In the genomic region with DNA sequence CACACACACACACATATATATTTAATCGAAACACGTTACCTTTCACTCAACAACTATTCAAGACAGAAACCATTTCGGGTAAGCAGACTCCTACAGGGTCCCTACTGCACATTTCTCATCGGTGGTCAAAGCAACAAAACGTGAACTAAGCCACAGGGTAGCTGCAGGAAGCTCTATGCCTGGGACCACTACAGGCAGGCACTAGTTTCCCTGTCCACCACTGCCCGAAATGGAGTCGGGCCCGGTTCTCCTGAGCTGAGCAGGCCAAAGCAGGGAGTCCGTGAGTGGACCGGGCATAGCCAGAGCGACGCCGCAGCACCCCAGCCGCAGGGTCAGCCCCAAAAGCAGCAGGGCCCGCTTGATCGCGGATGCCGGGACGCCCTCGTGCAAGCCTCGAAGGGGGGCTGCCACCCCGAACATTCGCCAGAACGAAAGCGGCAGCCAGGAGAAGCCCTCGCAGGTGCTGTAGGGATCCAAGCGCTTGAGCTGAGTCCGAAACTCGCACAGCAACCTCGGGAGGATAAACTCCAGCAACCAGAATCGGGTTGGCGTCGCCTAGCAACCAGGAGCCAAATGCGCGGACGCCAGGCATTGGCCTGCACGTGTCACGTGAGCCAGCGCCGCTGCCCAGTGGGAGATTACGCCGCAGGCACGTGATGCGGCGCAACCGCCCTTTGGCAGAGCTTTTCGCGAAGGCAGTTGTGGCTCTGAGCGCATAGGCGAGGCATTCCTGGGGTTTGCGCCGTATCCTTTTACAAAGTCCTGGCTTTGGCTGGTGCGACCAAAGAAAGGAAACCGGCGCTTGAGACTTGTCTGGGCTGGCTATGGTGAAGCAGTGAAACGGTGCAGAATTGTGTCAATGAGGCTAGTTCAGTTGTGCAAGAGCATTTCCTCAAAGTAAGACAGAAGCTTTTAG, we compare ENCODE assay signal across 1 cellular context.
A peak's percentile ranks its signal among the peaks of the same experiment; 100 is the strongest.
TF ChIP-seq lines count a peak whose summit lies in the region.

No MANE protein-coding gene starts in this region.

TF ChIP-seq in HEK293, 187 proteins besides CTCF, POLR2A, EP300 and RAD21 (continued from another document and continues in another):
- TF ChIP-seq ZEB2 (tag by site-specific recombination; IDR thresholded peaks at IDR 0.05) (no peak; the same call in 1 of the 2 replicates), ZBTB21 (tag by site-specific recombination; IDR thresholded peaks at IDR 0.05) (no peak), ZNF624 (tag by site-specific recombination; IDR thresholded peaks at IDR 0.05) (no peak), ZBTB6 (tag by site-specific recombination; IDR thresholded peaks at IDR 0.05) (peak; percentile 79), ZBTB17 (tag by site-specific recombination; IDR thresholded peaks at IDR 0.05) (peak; percentile 72), ZNF24 (tag by site-specific recombination; IDR thresholded peaks at IDR 0.05) (peak; percentile 13; the same call in 1 of the 2 replicates), ZFP69B (tag by site-specific recombination; IDR thresholded peaks at IDR 0.05) (peak; percentile 48; the same call in 1 of the 2 replicates), ZNF530 (tag by site-specific recombination; IDR thresholded peaks at IDR 0.05; ENCODE audit: low read depth) (no peak), ZNF114 (tag by site-specific recombination; IDR thresholded peaks at IDR 0.05) (no peak), TCF7L2 (IDR thresholded peaks at IDR 0.05; ENCODE audit: borderline replicate concordance, low read depth, low read length) (no peak), SP7 (tag by site-specific recombination; IDR thresholded peaks at IDR 0.05) (peak; percentile 32; the same call in 1 of the 2 replicates), ZNF426 (tag by site-specific recombination; IDR thresholded peaks at IDR 0.05) (no peak), ZNF146 (tag by site-specific recombination; IDR thresholded peaks at IDR 0.05) (no peak), ZBTB8A (tag by site-specific recombination; IDR thresholded peaks at IDR 0.05) (peak; percentile 37; the same call in 1 of the 2 replicates), ZNF202 (tag by site-specific recombination; IDR thresholded peaks at IDR 0.05; ENCODE audit: borderline replicate concordance) (no peak), ZNF488 (tag by site-specific recombination; IDR thresholded peaks at IDR 0.05) (no peak), HOXA7 (CRISPR knock-in tag; IDR thresholded peaks at IDR 0.05; ENCODE audit: borderline replicate concordance) (no peak), ZNF133 (tag by site-specific recombination; IDR thresholded peaks at IDR 0.05) (no peak), ZNF561 (tag by site-specific recombination; IDR thresholded peaks at IDR 0.05; ENCODE audit: borderline replicate concordance) (no peak), ZNF837 (tag by site-specific recombination; IDR thresholded peaks at IDR 0.05) (no peak), ZNF2 (tag by site-specific recombination; IDR thresholded peaks at IDR 0.05) (peak; percentile 55; the same call in 1 of the 2 replicates), PRDM2 (tag by site-specific recombination; IDR thresholded peaks at IDR 0.05; ENCODE audit: borderline replicate concordance) (no peak), SCRT1 (tag by site-specific recombination; IDR thresholded peaks at IDR 0.05; ENCODE audit: borderline replicate concordance) (no peak), ZNF248 (tag by site-specific recombination; IDR thresholded peaks at IDR 0.05) (no peak), ZNF670 (tag by site-specific recombination; IDR thresholded peaks at IDR 0.05; ENCODE audit: low read depth) (no peak), KLF17 (tag by site-specific recombination; IDR thresholded peaks at IDR 0.05) (no peak), SP3 (tag by site-specific recombination; IDR thresholded peaks at IDR 0.05) (no peak), TRIM28 (IDR thresholded peaks at IDR 0.05; ENCODE audit: borderline replicate concordance, low read length) (peak; percentile 48; the same call in 1 of the 2 replicates), ZNF521 (tag by site-specific recombination; IDR thresholded peaks at IDR 0.05) (no peak), ZNF629 (tag by site-specific recombination; IDR thresholded peaks at IDR 0.05) (no peak), ZIC2 (tag by site-specific recombination; IDR thresholded peaks at IDR 0.05) (peak; percentile 40), YY1 (tag by site-specific recombination; IDR thresholded peaks at IDR 0.05) (no peak), ZNF10 (tag by site-specific recombination; IDR thresholded peaks at IDR 0.05) (no peak), ZNF621 (tag by site-specific recombination; IDR thresholded peaks at IDR 0.05) (no peak), SCRT2 (tag by site-specific recombination; IDR thresholded peaks at IDR 0.05) (no peak), ZNF792 (tag by site-specific recombination; IDR thresholded peaks at IDR 0.05) (no peak), ZNF791 (tag by site-specific recombination; IDR thresholded peaks at IDR 0.05) (no peak), ZNF664 (tag by site-specific recombination; IDR thresholded peaks at IDR 0.05) (no peak), ZNF23 (tag by site-specific recombination; IDR thresholded peaks at IDR 0.05; ENCODE audit: borderline replicate concordance) (no peak), ZNF404 (tag by site-specific recombination; IDR thresholded peaks at IDR 0.05) (no peak), ZNF560 (tag by site-specific recombination; IDR thresholded peaks at IDR 0.05; ENCODE audit: borderline replicate concordance) (no peak), PATZ1 (tag by site-specific recombination; IDR thresholded peaks at IDR 0.05) (no peak), ZNF398 (tag by site-specific recombination; IDR thresholded peaks at IDR 0.05) (no peak), PRDM6 (tag by site-specific recombination; IDR thresholded peaks at IDR 0.05) (no peak), ZNF112 (tag by site-specific recombination; IDR thresholded peaks at IDR 0.05) (no peak)
- TF ChIP-seq, protein P1, sequence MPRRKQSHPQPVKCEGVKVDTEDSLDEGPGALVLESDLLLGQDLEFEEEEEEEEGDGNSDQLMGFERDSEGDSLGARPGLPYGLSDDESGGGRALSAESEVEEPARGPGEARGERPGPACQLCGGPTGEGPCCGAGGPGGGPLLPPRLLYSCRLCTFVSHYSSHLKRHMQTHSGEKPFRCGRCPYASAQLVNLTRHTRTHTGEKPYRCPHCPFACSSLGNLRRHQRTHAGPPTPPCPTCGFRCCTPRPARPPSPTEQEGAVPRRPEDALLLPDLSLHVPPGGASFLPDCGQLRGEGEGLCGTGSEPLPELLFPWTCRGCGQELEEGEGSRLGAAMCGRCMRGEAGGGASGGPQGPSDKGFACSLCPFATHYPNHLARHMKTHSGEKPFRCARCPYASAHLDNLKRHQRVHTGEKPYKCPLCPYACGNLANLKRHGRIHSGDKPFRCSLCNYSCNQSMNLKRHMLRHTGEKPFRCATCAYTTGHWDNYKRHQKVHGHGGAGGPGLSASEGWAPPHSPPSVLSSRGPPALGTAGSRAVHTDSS (tag by site-specific recombination; IDR thresholded peaks at IDR 0.05), result no peak
